Comparison of ENCODE assay signal across 29 cellular contexts in genomic region chr14:29545714-29546113, GRCh38.
"Had no signal": no experiment of that assay in that cellular context is flagged by ENCODE, and none has a peak within 500 bp of the region (broad histone marks: within the 10 kb centered on the region; RNA-seq: fewer than 3 reads in every experiment).

No MANE protein-coding gene starts in this region.

- H3K27me3 ChIP-seq: neutrophil, pancreas, right atrium auricular region, spleen, suprapubic skin, testis, tibial artery, transverse colon, upper lobe of right lung, uterus had no signal

- FAIRE-seq: pancreas had no signal

- H3K9me3 ChIP-seq: neutrophil, pancreas, prostate gland, right atrium auricular region, spleen, suprapubic skin, testis, tibial artery, transverse colon, upper lobe of right lung, uterus had no signal

- H3K4me3 ChIP-seq: pancreas, prostate gland, right atrium auricular region, skin epidermis, smooth muscle cell, spleen, suprapubic skin, testis, tibial artery, transverse colon, upper lobe of right lung, uterus had no signal

- H3K4me2 ChIP-seq: smooth muscle cell had no signal

- H3K4me1 ChIP-seq: pancreas, prostate gland, right atrium auricular region, spleen, suprapubic skin, testis, tibial artery, transverse colon, upper lobe of right lung, uterus had no signal

- ATAC-seq: naive thymus-derived CD4-positive, alpha-beta T cell; natural killer cell; pancreas; sciatic nerve; stimulated activated memory B cell treated with anti-CD40 and anti-IgM and Interleukin-4, amounts not matched to agents 10 μg/mL and 1 μg/mL and 100 μg/mL, for 72 hours; stimulated activated naive CD8-positive, alpha-beta T cell treated with anti-CD3 and anti-CD28 coated beads, Interleukin-15, amount 100 ng/mL, for 72 hours; stimulated activated naive CD8-positive, alpha-beta T cell treated with anti-CD3 and anti-CD28 coated beads, Interleukin-15, Interleukin-2, amounts not matched to agents 100 U/mL and 50 U/mL, for 24 hours; upper lobe of right lung had no signal

- H3K36me3 ChIP-seq: neutrophil, pancreas, prostate gland, right atrium auricular region, spleen, suprapubic skin, tibial artery, transverse colon, upper lobe of right lung, uterus had no signal

- DNase-seq: naive thymus-derived CD4-positive, alpha-beta T cell; natural killer cell; nephron progenitor cell; nucleus accumbens; pancreas; retina; spleen; stimulated activated CD4-positive, alpha-beta T cell treated with anti-CD3 and anti-CD28 coated beads, Interleukin-12 subunit alpha, Interleukin-12 subunit beta, amount 100 ng/mL, for 4 hours; stimulated activated CD4-positive, alpha-beta T cell treated with anti-CD3 and anti-CD28 coated beads, Interleukin-1b, Interleukin-23, amount 100 ng/mL, for 48 hours; stimulated activated CD4-positive, alpha-beta T cell treated with anti-CD3 and anti-CD28 coated beads, Interleukin-4, amount 100 ng/mL, for 1 hour; stimulated activated CD4-positive, alpha-beta T cell treated with anti-CD3 and anti-CD28 coated beads, Interleukin-4, amount 100 ng/mL, for 4 hours; stimulated activated CD8-positive, alpha-beta memory T cell treated with anti-CD3 and anti-CD28 coated beads, Interleukin-4, amount 100 ng/mL, for 48 hours; stimulated activated naive CD4-positive, alpha-beta T cell; stimulated activated naive CD8-positive, alpha-beta T cell treated with anti-CD3 and anti-CD28 coated beads, Interleukin-15, amount 100 ng/mL, for 72 hours; stimulated activated naive CD8-positive, alpha-beta T cell treated with anti-CD3 and anti-CD28 coated beads, Interleukin-15, Interleukin-2, amounts not matched to agents 100 U/mL and 50 U/mL, for 24 hours; substantia nigra; testis; tibial artery; transverse colon; upper lobe of right lung; uterus had no signal

- H3K27ac ChIP-seq: neutrophil, pancreas, prostate gland, right atrium auricular region, skin epidermis, spleen, suprapubic skin, testis, tibial artery, transverse colon, upper lobe of right lung, uterus had no signal
